ENCODE assay signal across 17 cellular contexts in the genomic region with DNA sequence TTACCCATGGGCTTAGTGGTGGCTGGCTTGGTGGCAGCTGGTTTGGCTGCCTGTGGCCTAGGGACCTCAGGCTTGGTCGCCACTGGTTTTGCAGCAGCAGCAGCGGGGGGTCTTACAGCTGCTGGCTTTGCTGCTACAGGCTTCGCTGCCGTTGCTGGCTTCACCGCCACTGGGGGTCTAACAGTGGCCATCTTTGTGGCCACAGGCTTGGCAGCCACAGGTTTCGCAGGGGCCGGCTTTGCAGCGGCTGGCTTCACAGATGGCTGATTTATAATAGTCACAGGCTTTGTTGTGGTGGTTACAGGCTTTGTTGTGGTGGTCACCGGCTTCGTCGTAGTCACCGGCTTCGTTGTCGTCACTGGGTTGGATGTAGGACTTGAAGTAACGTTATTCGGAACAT.
"Had no signal": no experiment of that assay in that cellular context is flagged by ENCODE, and none has a peak within 500 bp of the region (broad histone marks: within the 10 kb centered on the region; RNA-seq: fewer than 3 reads in every experiment).

No MANE protein-coding gene starts in this region.

- H3K27ac Mint-ChIP-seq: activated naive CD8-positive, alpha-beta T cell; activated T-cell treated with anti-CD3 and anti-CD28 coated beads, Interleukin-2, amount 50 U/mL, for 72 hours; brain had no signal

- H3K9me3 Mint-ChIP-seq: activated T-cell treated with anti-CD3 and anti-CD28 coated beads, Interleukin-2, amount 50 U/mL, for 72 hours; brain; stimulated activated naive CD8-positive, alpha-beta T cell treated with anti-CD3 and anti-CD28 coated beads, Interleukin-15, amount 100 ng/mL, for 72 hours had no signal

- H3K4me3 ChIP-seq: esophagus squamous epithelium, left ventricle myocardium inferior, spleen, testis had no signal

- H3K4me1 ChIP-seq: esophagus squamous epithelium, spleen, testis had no signal

- H3K4me1 Mint-ChIP-seq: brain; stimulated activated naive CD8-positive, alpha-beta T cell treated with anti-CD3 and anti-CD28 coated beads, Interleukin-15, amount 100 ng/mL, for 72 hours had no signal

- H3K27me3 ChIP-seq: esophagus squamous epithelium, testis had no signal

- DNase-seq: activated CD4-positive, alpha-beta T cell treated with anti-CD3 and anti-CD28 coated beads, Interleukin-2, amount 50 U/mL, for 48 hours; activated gamma-delta T cell; activated T-cell treated with anti-CD3 and anti-CD28 coated beads, Interleukin-2, amount 50 U/mL, for 72 hours; central memory CD4-positive, alpha-beta T cell; cortex of kidney; effector CD4-positive, alpha-beta T cell; esophagus squamous epithelium; hypothalamus; left ventricle myocardium inferior; right cardiac atrium; spleen; stimulated activated CD4-positive, alpha-beta T cell treated with anti-CD3 and anti-CD28 coated beads, Interleukin-1b, Interleukin-23, amount 100 ng/mL, for 48 hours; stimulated activated naive CD8-positive, alpha-beta T cell treated with anti-CD3 and anti-CD28 coated beads, Interleukin-15, amount 100 ng/mL, for 72 hours; testis had no signal

- H3K4me3 Mint-ChIP-seq: activated naive CD8-positive, alpha-beta T cell; activated T-cell treated with anti-CD3 and anti-CD28 coated beads, Interleukin-2, amount 50 U/mL, for 72 hours; brain; stimulated activated naive CD8-positive, alpha-beta T cell treated with anti-CD3 and anti-CD28 coated beads, Interleukin-15, amount 100 ng/mL, for 72 hours had no signal

- H3K27ac ChIP-seq: left ventricle myocardium inferior, spleen, testis, VCaP had no signal

- H3K27me3 Mint-ChIP-seq: activated naive CD8-positive, alpha-beta T cell; stimulated activated naive CD8-positive, alpha-beta T cell treated with anti-CD3 and anti-CD28 coated beads, Interleukin-15, amount 100 ng/mL, for 72 hours had no signal

- H3K36me3 Mint-ChIP-seq: brain had no signal

- H3K9me3 ChIP-seq: esophagus squamous epithelium, left ventricle myocardium inferior, spleen, testis had no signal

- ATAC-seq: activated T-cell treated with anti-CD3 and anti-CD28 coated beads, Interleukin-2, amount 50 U/mL, for 72 hours; right cardiac atrium; stimulated activated naive CD8-positive, alpha-beta T cell treated with anti-CD3 and anti-CD28 coated beads, Interleukin-15, amount 100 ng/mL, for 72 hours had no signal
